In the genomic region with DNA sequence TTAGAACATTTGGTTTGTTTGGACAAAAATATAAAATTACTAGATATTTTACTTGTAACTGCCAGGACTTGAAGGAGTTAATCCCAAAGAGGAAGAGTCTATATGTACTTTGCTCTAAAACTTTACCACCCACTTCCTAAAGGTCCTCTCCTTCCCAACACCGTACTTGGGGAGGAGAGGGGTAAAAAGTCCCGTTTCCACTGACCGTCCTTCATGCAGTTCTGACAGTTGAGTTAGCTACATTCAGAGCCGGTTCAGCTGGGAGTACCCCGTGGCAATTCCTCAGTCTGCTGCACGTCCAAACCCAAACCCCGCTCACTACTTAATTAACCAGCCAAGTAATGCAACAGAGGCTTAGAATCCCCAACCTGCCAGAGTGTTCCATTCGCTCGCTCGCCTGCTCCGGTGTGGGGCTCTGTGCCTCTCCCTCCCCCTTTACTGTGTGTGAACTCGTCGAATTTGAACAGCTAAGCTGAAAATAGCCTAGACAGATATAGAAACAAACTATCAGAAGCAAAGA, we compare ENCODE assay signal across 8 cellular contexts.
DNase-seq lines count a peak whose midpoint lies in the region; ATAC-seq and TF ChIP-seq lines count a peak whose summit lies in the region.

No MANE protein-coding gene starts in this region.

- no peak overlapping the region for H4K91ac ChIP-seq in neuronal stem cell (ENCODE audit: low read depth, low read length, poor library complexity)

- H3K4ac ChIP-seq in neuronal stem cell (ENCODE audit: low read length) = no peak overlapping the region

- H3K4me1 ChIP-seq in MM.1S (ENCODE audit: low read length) = peaks cover 17% of the 10 kb centered on the region
- H3K4me1 ChIP-seq in neuronal stem cell (ENCODE audit: control insufficient read depth in 2 of 2, insufficient read depth in 1 of 2, low read depth in 1 of 2, low read length in 2 of 2) = peaks cover 15% of the 10 kb centered on the region in 2 donors
- H3K4me1 ChIP-seq in aorta (ENCODE audit: control insufficient read depth in 1 of 2, insufficient read depth in 2 of 2, low read length in 2 of 2) = peaks cover 3 to 5% of the 10 kb centered on the region in 2 donors

- no peak overlapping the region for H3K23ac ChIP-seq in neuronal stem cell (ENCODE audit: low read depth, low read length, poor library complexity)

- H3K27ac ChIP-seq in MM.1S (ENCODE audit: low read length) = peak overlapping the region; percentile 89
- H3K27ac ChIP-seq in neuronal stem cell (replicated peaks; ENCODE audit: low read length) = no peak overlapping the region
- peak overlapping the region; percentile 62 to 99 for H3K27ac ChIP-seq in aorta (ENCODE audit: low read depth in 1 of 2, low read length in 2 of 2)

- H3K9me2 ChIP-seq in MM.1S (replicated peaks; ENCODE audit: insufficient read depth, low read length) = no peaks in the 10 kb centered on the region

- H2BK5ac ChIP-seq in neuronal stem cell (ENCODE audit: low read length) = no peak overlapping the region

- peaks cover 26% of the 10 kb centered on the region for H3F3A ChIP-seq in MM.1S (ENCODE audit: insufficient read depth, low read length)

- no peak overlapping the region for H2BK15ac ChIP-seq in neuronal stem cell (ENCODE audit: low read length)

- peaks cover 59% of the 10 kb centered on the region for H3K4me1 Mint-ChIP-seq in activated T-cell treated with anti-CD3 and anti-CD28 coated beads, Interleukin-2, amount 50 U/mL, for 4 hours (ENCODE audit: low read depth)

- no peak overlapping the region for H2BK120ac ChIP-seq in neuronal stem cell (ENCODE audit: low read depth, low read length)

- H2AK5ac ChIP-seq in neuronal stem cell (ENCODE audit: low read depth, low read length) = no peak overlapping the region

- peaks cover 26% of the 10 kb centered on the region for H3K36me3 Mint-ChIP-seq in activated T-cell treated with anti-CD3 and anti-CD28 coated beads, Interleukin-2, amount 50 U/mL, for 4 hours (ENCODE audit: insufficient read depth)

- peak overlapping the region; percentile 69 for H2AFZ ChIP-seq in MM.1S (ENCODE audit: low read length)
- H2AFZ ChIP-seq in neuronal stem cell (ENCODE audit: low read length) = peak overlapping the region; percentile 17

- no peak overlapping the region for H2BK12ac ChIP-seq in neuronal stem cell (ENCODE audit: low read length)

- no CpG with 5 or more reads among the region's 13 CpGs for WGBS in neuronal stem cell (ENCODE audit: extremely low coverage in 2 of 2, insufficient read length in 2 of 2, insufficient replicate concordance in 1 of 2), 2 donors
- 0 to 1% methylated on average over 13 of the region's 13 CpGs for WGBS in aorta, 2 donors

- peaks cover 2% of the 10 kb centered on the region for H3K79me1 ChIP-seq in neuronal stem cell (ENCODE audit: low read depth, low read length)

- no peak for TF ChIP-seq CTCF in GM13977 (IDR thresholded peaks at IDR 0.05; ENCODE audit: extremely low read depth, insufficient read depth, missing control alignments)
- no peak for TF ChIP-seq CTCF in MM.1S (IDR thresholded peaks at IDR 0.05; ENCODE audit: low read length)
- TF ChIP-seq CTCF in fibroblast of villous mesenchyme (IDR thresholded peaks at IDR 0.05; ENCODE audit: insufficient read depth, low read depth, low read length) = no peak

- H3K36me3 ChIP-seq in MM.1S (replicated peaks; ENCODE audit: insufficient read depth, low read length) (no peaks in the 10 kb centered on the region), neuronal stem cell (replicated peaks in 1 of 2; ENCODE audit: control insufficient read depth in 2 of 2, insufficient read depth in 2 of 2, low read length in 2 of 2) (no peaks in the 10 kb centered on the region), aorta (ENCODE audit: control insufficient read depth in 1 of 2, insufficient read depth in 2 of 2, low read length in 1 of 2) (no peaks in the 10 kb centered on the region)

- H3K4me3 ChIP-seq in MM.1S (ENCODE audit: low read length) = peak overlapping the region; percentile 65
- H3K4me3 ChIP-seq in fibroblast of villous mesenchyme (ENCODE audit: low read depth, low read length) = peak overlapping the region; percentile 65
- peak overlapping the region; percentile 60 to 77 for H3K4me3 ChIP-seq in neuronal stem cell (ENCODE audit: low read length in 2 of 2)
- peak overlapping the region; percentile 76 to 88 for H3K4me3 ChIP-seq in aorta (ENCODE audit: low read length in 2 of 2)

- H3K4me2 ChIP-seq in MM.1S (ENCODE audit: low read depth, low read length) (peak overlapping the region; percentile 77), neuronal stem cell (ENCODE audit: insufficient read depth, low read length, poor library complexity, severe bottlenecking) (peak overlapping the region; percentile 85)

- H3K79me2 ChIP-seq in MM.1S (ENCODE audit: low read length) = peaks cover 51% of the 10 kb centered on the region

- H3K9ac ChIP-seq in MM.1S (ENCODE audit: low read length) (peak overlapping the region; percentile 68), neuronal stem cell (ENCODE audit: low read depth, low read length, poor library complexity) (no peak overlapping the region)

- no peaks in the 10 kb centered on the region for H3K9me3 Mint-ChIP-seq in activated T-cell treated with anti-CD3 and anti-CD28 coated beads, Interleukin-2, amount 50 U/mL, for 4 hours

- H3K4me3 Mint-ChIP-seq in activated T-cell treated with anti-CD3 and anti-CD28 coated beads, Interleukin-2, amount 50 U/mL, for 4 hours = no peak overlapping the region

- H3K9me3 ChIP-seq in MM.1S (replicated peaks; ENCODE audit: insufficient read depth, low read length) (no peaks in the 10 kb centered on the region), neuronal stem cell (replicated peaks in 1 of 2; ENCODE audit: control insufficient read depth in 2 of 2, insufficient read depth in 1 of 2, low read depth in 1 of 2, low read length in 2 of 2) (no peaks in the 10 kb centered on the region), aorta (ENCODE audit: control insufficient read depth, low read length) (no peaks in the 10 kb centered on the region)

- DNase-seq in GM13977 (ENCODE audit: low spot score) (peak; percentile 33), MM.1S (peak; percentile 65), fibroblast of villous mesenchyme (ENCODE audit: low read depth) (peak; percentile 50), neuronal stem cell (ENCODE audit: low spot score) (peak; percentile 33), aorta (no peak)
- DNase-seq in activated T-cell treated with anti-CD3 and anti-CD28 coated beads, Interleukin-2, amount 50 U/mL, for 4 hours = peak; percentile 45

- H3K27me3 ChIP-seq in MM.1S (replicated peaks; ENCODE audit: insufficient read depth, low read length) (no peaks in the 10 kb centered on the region), neuronal stem cell (ENCODE audit: control insufficient read depth in 3 of 3, insufficient read depth in 3 of 3, low read depth in 1 of 3, low read length in 3 of 3) (no peaks in the 10 kb centered on the region), aorta (ENCODE audit: control insufficient read depth in 1 of 2, insufficient read depth in 2 of 2, low read length in 1 of 2) (no peaks in the 10 kb centered on the region)

- no peaks in the 10 kb centered on the region for H4K20me1 ChIP-seq in MM.1S (ENCODE audit: insufficient read depth, low read length)

- peak; percentile 24 to 26 for ATAC-seq in activated T-cell treated with anti-CD3 and anti-CD28 coated beads, Interleukin-2, amount 50 U/mL, for 4 hours
- ATAC-seq in aorta (ENCODE audit: low FRiP score) = peak; percentile 53
- no peak for ATAC-seq in GM19328 (IDR thresholded peaks at IDR 0.05; ENCODE audit: unreplicated experiment)
- ATAC-seq in HG03457 (IDR thresholded peaks at IDR 0.05; ENCODE audit: unreplicated experiment) = no peak

- no peak overlapping the region for H4K8ac ChIP-seq in neuronal stem cell (ENCODE audit: low read depth, low read length)

- H3K18ac ChIP-seq in neuronal stem cell (ENCODE audit: low read length) = no peak overlapping the region

- no peak overlapping the region for H3K14ac ChIP-seq in neuronal stem cell (ENCODE audit: low read length)

- H3K27me3 Mint-ChIP-seq in activated T-cell treated with anti-CD3 and anti-CD28 coated beads, Interleukin-2, amount 50 U/mL, for 4 hours (ENCODE audit: low read depth) = no peaks in the 10 kb centered on the region

- intact Hi-C loops in aorta (cut with DNase I) = loop anchor here (5.0 to 10.0 kb wide), 9 partner anchors 42 to 591 kb away; partner anchors contain the start of gene FOXP1 (in 1 of the 2)

- in situ Hi-C loops in GM13977 (cut with MboI; ENCODE audit: low pct_unique_long_range_greater_than_20kb, low sequenced_read_pairs, unreplicated experiment) = no loop called here

Comparison
In these comparisons a context has a peak if more than half of its experiments do, and no peak if none do; other contexts are left out.
1. DNase-seq: peak in GM13977 (single experiment), MM.1S (single experiment), activated T-cell treated with anti-CD3 and anti-CD28 coated beads, Interleukin-2, amount 50 U/mL, for 4 hours (single experiment), fibroblast of villous mesenchyme (single experiment) and neuronal stem cell (single experiment); none in aorta (0 of 2).
2. ATAC-seq: peak in activated T-cell treated with anti-CD3 and anti-CD28 coated beads, Interleukin-2, amount 50 U/mL, for 4 hours (2 of 2) and aorta (single experiment); none in GM19328 (single experiment) and HG03457 (single experiment).
3. Peak in every context shown above with its lines, with median percentiles within 50 percentile points of each other: H3K4me3 ChIP-seq.